Comparison of ENCODE assay signal across 15 cellular contexts in the genomic region with DNA sequence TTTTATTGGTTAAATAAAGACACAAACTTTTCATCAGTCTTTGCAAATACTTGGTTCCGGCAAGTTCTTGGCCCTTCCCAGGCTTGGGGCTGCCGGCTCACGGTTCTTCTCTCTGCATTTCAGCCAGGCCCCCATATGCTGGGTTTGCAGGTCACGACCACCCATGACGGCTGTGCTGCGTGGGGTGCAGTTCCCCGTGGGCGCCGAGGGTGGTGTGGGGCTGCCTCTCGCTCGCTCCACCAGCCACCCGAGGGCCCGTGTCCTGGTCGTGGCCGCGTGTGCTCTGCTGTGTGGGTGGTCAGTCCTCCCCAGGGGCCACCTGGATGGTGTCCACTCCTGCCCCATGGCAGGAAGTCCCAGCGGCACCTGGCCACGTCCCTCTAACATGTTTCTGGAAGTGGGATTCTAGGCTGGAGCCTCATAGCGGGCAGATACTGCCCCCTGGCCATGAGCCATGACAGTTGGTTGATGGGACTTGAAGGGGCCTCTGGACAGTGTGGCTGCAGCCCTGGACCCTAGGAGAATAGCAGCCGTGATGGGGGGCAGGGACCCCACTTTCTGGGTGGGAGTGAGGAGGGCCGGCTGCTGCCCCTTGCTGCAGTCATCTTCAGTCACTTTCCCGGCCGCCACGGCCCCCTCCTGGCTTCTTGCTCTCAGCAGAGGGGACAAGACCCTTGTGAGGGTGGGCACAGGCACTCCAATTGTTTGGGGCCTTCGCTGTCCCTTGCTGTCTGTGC. TPM values are rescaled to one million over a fixed set of nuclear protein-coding genes. Genes with fewer than 3 reads are reported as not detected.
DNase-seq lines count a peak whose midpoint lies in the region; TF ChIP-seq lines count a peak whose summit lies in the region.
"Had no signal": no experiment of that assay in that cellular context is flagged by ENCODE, and none has a peak within 500 bp of the region (broad histone marks: within the 10 kb centered on the region; RNA-seq: fewer than 3 reads in every experiment).

No MANE protein-coding gene starts in this region.

- peaks cover 26% of the 10 kb centered on the region for H3K4me1 ChIP-seq in A673 (ENCODE audit: insufficient read depth, low read length, poor library complexity, severe bottlenecking)
- peaks cover 0 to 100% of the 10 kb centered on the region in 2 donors for H3K4me1 ChIP-seq in right atrium auricular region

- CTCF ChIA-PET in A673 (lab: Charles Lee), result no interaction called here

- intact Hi-C loops in A673 (cut with micrococcal nuclease; ENCODE audit: unreplicated experiment), result no loop called here

- TF ChIP-seq CTCF in A673 (conservative IDR thresholded peaks at IDR 0.05; ENCODE audit: low read depth, low read length), result no peak
- TF ChIP-seq CTCF in right atrium auricular region (IDR thresholded peaks at IDR 0.05), result peak in 1 of 2 donors; percentile 21
- TF ChIP-seq CTCF in WERI-Rb-1 (IDR thresholded peaks at IDR 0.05; ENCODE audit: low read depth, low read length), result no peak

- no peak overlapping the region for H3K9ac ChIP-seq in SK-N-MC (ENCODE audit: insufficient read length)
- H3K9ac ChIP-seq: KMS-11 had no signal

- H3K4me3 ChIP-seq in A673 (ENCODE audit: low read depth, low read length, poor library complexity, severe bottlenecking), result no peak overlapping the region
- no peak overlapping the region for H3K4me3 ChIP-seq in SK-N-MC
- no peak overlapping the region for H3K4me3 ChIP-seq in right atrium auricular region
- H3K4me3 ChIP-seq in WERI-Rb-1 (ENCODE audit: low read depth, low read length), result no peak overlapping the region

- no peak for DNase-seq in A673 (ENCODE audit: low spot score)
- DNase-seq in SK-N-MC (ENCODE audit: low read depth, low spot score), result no peak
- DNase-seq in right atrium auricular region (ENCODE audit: low spot score), result no peak
- peak; percentile 23 for DNase-seq in retina
- DNase-seq in stimulated activated CD4-positive, alpha-beta T cell treated with anti-CD3 and anti-CD28 coated beads, Interleukin-4, amount 100 ng/mL, for 24 hours, result no peak
- no peak for DNase-seq in WERI-Rb-1
- DNase-seq in NCI-H82 (lab: John Stamatoyannopoulos, UW), result no peak
- DNase-seq in LoVo (ENCODE audit: low spot score), result no peak
- DNase-seq: activated CD4-positive, alpha-beta memory T cell treated with anti-CD3 and anti-CD28 coated beads, Interleukin-2, amount 10 ng/mL, durations not matched to agents 7 days and 5 days; activated naive CD8-positive, alpha-beta T cell treated with anti-CD3 and anti-CD28 coated beads, Interleukin-2, amount 10 ng/mL, durations not matched to agents 7 days and 5 days; effector memory CD4-positive, alpha-beta T cell; head of caudate nucleus; mammary epithelial cell; NCI-H187 treated with DMSO at 0.1 percent for 48 hours had no signal

- H3K9me3 ChIP-seq in A673 (ENCODE audit: low read depth, low read length, poor library complexity, severe bottlenecking) (no peaks in the 10 kb centered on the region), SK-N-MC (ENCODE audit: low read depth, low read length) (no peaks in the 10 kb centered on the region), right atrium auricular region (no peaks in the 10 kb centered on the region), WERI-Rb-1 (ENCODE audit: severe bottlenecking) (no peaks in the 10 kb centered on the region)

- H3K36me3 ChIP-seq in A673 (ENCODE audit: insufficient read depth, low read length, poor library complexity, severe bottlenecking), result peaks cover 5% of the 10 kb centered on the region
- peaks cover 7% of the 10 kb centered on the region; the same call in 1 of the 2 replicates for H3K36me3 ChIP-seq in SK-N-MC (ENCODE audit: insufficient read depth, low read length)
- peaks cover 6% of the 10 kb centered on the region for H3K36me3 ChIP-seq in right atrium auricular region
- no peaks in the 10 kb centered on the region; the same call in 1 of the 2 replicates for H3K36me3 ChIP-seq in WERI-Rb-1

- H3K27me3 ChIP-seq in A673 (replicated peaks; ENCODE audit: insufficient read depth, low read depth, low read length, poor library complexity) (no peaks in the 10 kb centered on the region), right atrium auricular region (no peaks in the 10 kb centered on the region), WERI-Rb-1 (ENCODE audit: insufficient read depth, low read depth, severe bottlenecking) (no peaks in the 10 kb centered on the region)

- POLR2A ChIA-PET in A673 (lab: Charles Lee; ENCODE audit: low non-redundant PET), result no interaction called here

- BruUV-seq in A673 (replicated peaks; lab: Mats Ljungman, UMichigan), result no TSS peak

- peak overlapping the region; percentile 59 for H3K27ac ChIP-seq in A673 (ENCODE audit: low read depth, low read length, poor library complexity, severe bottlenecking)
- peak overlapping the region; percentile 60; the same call in 1 of the 2 replicates for H3K27ac ChIP-seq in SK-N-MC
- H3K27ac ChIP-seq in right atrium auricular region, result peak overlapping the region; percentile 59 to 78
- H3K27ac ChIP-seq in WERI-Rb-1, result no peak overlapping the region
- H3K27ac ChIP-seq: KMS-11 had no signal

RNA-seq across cellular contexts. Expression of gene SKI, which starts 46.3 kb away (rescaled TPM):
- total RNA-seq in A673 (2021) (84.9 and 88.1 TPM in 2 replicates), right atrium auricular region (10 to 100 TPM; 36.7 to 57.2 TPM)
